ENCODE assay signal across 16 cellular contexts in genomic region chr3:65019412-65020093, GRCh38.
DNase-seq lines count a peak whose midpoint lies in the region; ATAC-seq, FAIRE-seq and TF ChIP-seq lines count a peak whose summit lies in the region.
"Had no signal": no experiment of that assay in that cellular context is flagged by ENCODE, and none has a peak within 500 bp of the region (broad histone marks: within the 10 kb centered on the region; RNA-seq: fewer than 3 reads in every experiment).

No MANE protein-coding gene starts in this region.

- H2AFZ ChIP-seq in keratinocyte (ENCODE audit: control insufficient read depth, low read length) (no peak overlapping the region), smooth muscle cell (ENCODE audit: low read depth) (peak overlapping the region; percentile 85)

- WGBS in smooth muscle cell (ENCODE audit: low lambda C conversion rate): 65% methylated on average over 9 of the region's 9 CpGs

- H4K20me1 ChIP-seq in keratinocyte (ENCODE audit: control insufficient read depth, extremely low read depth, insufficient read depth, low read length) (no peaks in the 10 kb centered on the region), smooth muscle cell (ENCODE audit: low read depth) (no peaks in the 10 kb centered on the region)
- H4K20me1 ChIP-seq: BLaER1 treated with 17β-estradiol and CSF1 and Interleukin-3, amounts not matched to agents 10 nM and 100 nM had no signal

- H3K27me3 ChIP-seq in keratinocyte (ENCODE audit: control insufficient read depth, extremely low read depth, insufficient read depth, low read length) (no peaks in the 10 kb centered on the region), smooth muscle cell (ENCODE audit: low read depth) (no peaks in the 10 kb centered on the region)
- H3K27me3 ChIP-seq: BLaER1 treated with 17β-estradiol and CSF1 and Interleukin-3, amounts not matched to agents 10 nM and 100 nM; ovary had no signal

- H3K79me2 ChIP-seq in keratinocyte (ENCODE audit: control insufficient read depth, insufficient read depth, low read length) (no peaks in the 10 kb centered on the region), smooth muscle cell (ENCODE audit: low read depth) (no peaks in the 10 kb centered on the region)

- no peak for ATAC-seq in HG03571 (IDR thresholded peaks at IDR 0.05; ENCODE audit: unreplicated experiment)
- ATAC-seq in GM18909 (IDR thresholded peaks at IDR 0.05; ENCODE audit: poor library complexity, unreplicated experiment): no peak
- ATAC-seq: HCT116 had no signal

- peak; percentile 38 for DNase-seq in NCI-H748 (lab: John Stamatoyannopoulos, UW; ENCODE audit: unreplicated experiment)
- DNase-seq in NCI-H748 treated with DMSO at 0.1 percent for 48 hours (lab: John Stamatoyannopoulos, UW): no peak
- DNase-seq in SK-N-MC (ENCODE audit: low read depth, low spot score): no peak
- no peak for DNase-seq in keratinocyte (ENCODE audit: low read depth, low spot score)
- DNase-seq in smooth muscle cell (lab: John Stamatoyannopoulos, UW; ENCODE audit: unreplicated experiment): no peak
- DNase-seq in head of caudate nucleus: no peak
- DNase-seq: activated gamma-delta T cell; amniotic stem cell; glutamatergic neuron; stimulated activated naive CD4-positive, alpha-beta T cell treated with Interleukin-2 at 50 U/mL for 16 hours had no signal

- no peaks in the 10 kb centered on the region for H3K9me3 ChIP-seq in SK-N-MC (ENCODE audit: low read depth, low read length)
- H3K9me3 ChIP-seq in keratinocyte (ENCODE audit: control insufficient read depth, low read depth, low read length): no peaks in the 10 kb centered on the region
- no peaks in the 10 kb centered on the region for H3K9me3 ChIP-seq in smooth muscle cell (replicated peaks; ENCODE audit: low read depth)
- H3K9me3 ChIP-seq: BLaER1 treated with 17β-estradiol and CSF1 and Interleukin-3, amounts not matched to agents 10 nM and 100 nM; ovary had no signal

- dilution Hi-C loops in keratinocyte (cut with MboI; ENCODE audit: extremely low pct_ligation_motif_present, low sequenced_read_pairs): no loop called here

- peak; percentile 52 for FAIRE-seq in keratinocyte (lab: Jason Lieb, UNC)
- FAIRE-seq: A204.1 had no signal

- no peaks in the 10 kb centered on the region for H3K4me1 ChIP-seq in keratinocyte (ENCODE audit: control insufficient read depth, extremely low read depth, insufficient read depth, low read length)
- peaks cover 14% of the 10 kb centered on the region for H3K4me1 ChIP-seq in smooth muscle cell (ENCODE audit: low read depth)
- H3K4me1 ChIP-seq: BLaER1 treated with 17β-estradiol and CSF1 and Interleukin-3, amounts not matched to agents 10 nM and 100 nM had no signal

- TF ChIP-seq CTCF in keratinocyte (optimal IDR thresholded peaks at IDR 0.05 in 1 of 3, IDR thresholded peaks at IDR 0.05 in 1 of 3, conservative IDR thresholded peaks at IDR 0.05 in 1 of 3; ENCODE audit: extremely low read depth in 1 of 3, insufficient read depth in 2 of 3, low read length in 3 of 3) (no peak), smooth muscle cell (IDR thresholded peaks at IDR 0.05; ENCODE audit: borderline replicate concordance, insufficient read depth, poor library complexity, severe bottlenecking) (no peak)

- H3K4me3 ChIP-seq in SK-N-MC: no peak overlapping the region
- no peak overlapping the region for H3K4me3 ChIP-seq in keratinocyte (ENCODE audit: control insufficient read depth in 2 of 3, extremely low read depth in 1 of 3, insufficient read depth in 2 of 3, low read depth in 1 of 3, low read length in 3 of 3)
- no peak overlapping the region for H3K4me3 ChIP-seq in smooth muscle cell
- H3K4me3 ChIP-seq: BLaER1 treated with 17β-estradiol and CSF1 and Interleukin-3, amounts not matched to agents 10 nM and 100 nM; ovary had no signal

- no peaks in the 10 kb centered on the region for H3K9me1 ChIP-seq in keratinocyte (ENCODE audit: control insufficient read depth, extremely low read depth, insufficient read depth, low read length)

- H3K4me2 ChIP-seq in keratinocyte (ENCODE audit: control insufficient read depth, extremely low read depth, insufficient read depth, low read depth, low read length): no peak overlapping the region
- H3K4me2 ChIP-seq in smooth muscle cell: peak overlapping the region; percentile 40
- H3K4me2 ChIP-seq: BLaER1 treated with 17β-estradiol and CSF1 and Interleukin-3, amounts not matched to agents 10 nM and 100 nM had no signal

- H3K36me3 ChIP-seq in SK-N-MC (ENCODE audit: insufficient read depth, low read length): no peaks in the 10 kb centered on the region
- H3K36me3 ChIP-seq in keratinocyte (ENCODE audit: control insufficient read depth in 2 of 2, extremely low read depth in 1 of 2, insufficient read depth in 2 of 2, low read length in 2 of 2): no peaks in the 10 kb centered on the region
- no peaks in the 10 kb centered on the region for H3K36me3 ChIP-seq in smooth muscle cell (ENCODE audit: low read depth)
- H3K36me3 ChIP-seq: BLaER1 treated with 17β-estradiol and CSF1 and Interleukin-3, amounts not matched to agents 10 nM and 100 nM; ovary had no signal

- H3K27ac ChIP-seq in SK-N-MC (peak overlapping the region; percentile 82), keratinocyte (ENCODE audit: control insufficient read depth, insufficient read depth, low read length) (no peak overlapping the region), smooth muscle cell (ENCODE audit: low read depth) (peak overlapping the region; percentile 64)
- H3K27ac ChIP-seq: BLaER1 treated with 17β-estradiol and CSF1 and Interleukin-3, amounts not matched to agents 10 nM and 100 nM had no signal

- no peak overlapping the region for H3K9ac ChIP-seq in SK-N-MC (ENCODE audit: insufficient read length)
- no peak overlapping the region for H3K9ac ChIP-seq in keratinocyte (ENCODE audit: control insufficient read depth, extremely low read depth, insufficient read depth, low read length)
- no peak overlapping the region for H3K9ac ChIP-seq in smooth muscle cell (ENCODE audit: low read depth)
- H3K9ac ChIP-seq: BLaER1 treated with 17β-estradiol and CSF1 and Interleukin-3, amounts not matched to agents 10 nM and 100 nM had no signal

- H3F3A ChIP-seq in smooth muscle cell (ENCODE audit: low read depth): peaks cover 5% of the 10 kb centered on the region

- intact Hi-C loops in head of caudate nucleus (cut with DNase I): no loop called here
